Comparison of ENCODE assay signal across 11 cellular contexts in genomic region chr10:131921191-131921590, GRCh38. TPM values are rescaled to one million over a fixed set of nuclear protein-coding genes. Genes with fewer than 3 reads are reported as not detected.
DNase-seq lines count a peak whose midpoint lies in the region; ATAC-seq, FAIRE-seq and TF ChIP-seq lines count a peak whose summit lies in the region.
"Had no signal": no experiment of that assay in that cellular context is flagged by ENCODE, and none has a peak within 500 bp of the region (broad histone marks: within the 10 kb centered on the region; RNA-seq: fewer than 3 reads in every experiment).

No MANE protein-coding gene starts in this region.

- no peaks in the 10 kb centered on the region for H3K4me1 Mint-ChIP-seq in progenitor cell of endocrine pancreas (ENCODE audit: low read depth)

- TF ChIP-seq CTCF in K562 (IDR thresholded peaks at IDR 0.05 in 2 of 3, conservative IDR thresholded peaks at IDR 0.05 in 1 of 3; ENCODE audit: insufficient read depth in 2 of 3, low read depth in 1 of 3, low read length in 3 of 3), result no peak
- TF ChIP-seq CTCF in progenitor cell of endocrine pancreas (IDR thresholded peaks at IDR 0.05; ENCODE audit: unreplicated experiment), result no peak

- intact Hi-C loops in K562 (cut with micrococcal nuclease), result no loop called here

- H3K79me2 ChIP-seq in K562 (ENCODE audit: control insufficient read depth, insufficient read depth, low read length), result peaks cover 83% of the 10 kb centered on the region

- POLR2A ChIA-PET in K562 (lab: Yijun Ruan, JAX), result interaction anchor here (0.7 to 1.1 kb wide), 4 partner anchors 9 to 1098 kb away, joined by 3 to 4 read pairs (median 3); no protein-coding TSS in a partner anchor

- H2AFZ ChIP-seq in K562 (ENCODE audit: low read depth, low read length), result no peak overlapping the region

- peaks cover 2% of the 10 kb centered on the region; the same call in 1 of the 2 replicates for H3K9me3 ChIP-seq in K562 (replicated peaks; ENCODE audit: control insufficient read depth, insufficient read depth, low read depth, low read length)

- H3K4me3 ChIP-seq in K562, result no peak overlapping the region
- H3K4me3 ChIP-seq: HAP-1 had no signal

- DNase-seq in K562 (ENCODE audit: extremely low read depth in 1 of 4, low spot score in 3 of 4) (peak in 1 of 4 experiments; percentile 48), progenitor cell of endocrine pancreas (ENCODE audit: low spot score, unreplicated experiment) (no peak), NCI-H2081 treated with DMSO at 0.1 percent for 48 hours (lab: John Stamatoyannopoulos, UW) (no peak)
- DNase-seq in activated CD4-positive, CD25-positive, alpha-beta regulatory T cell treated with anti-CD3 and anti-CD28 coated beads, Interleukin-2, amount 50 U/mL, for 72 hours, result no peak
- no peak for DNase-seq in central memory CD4-positive, alpha-beta T cell
- DNase-seq: foreskin melanocyte had no signal

- in situ Hi-C loops in K562 (cut with MboI), result no loop called here

- no peak for TF ChIP-seq RAD21 in K562 (CRISPR knock-in tag; conservative IDR thresholded peaks at IDR 0.05 in 1 of 2, IDR thresholded peaks at IDR 0.05 in 1 of 2)

- H4K20me1 ChIP-seq in K562 (replicated peaks; ENCODE audit: control insufficient read depth, insufficient read depth, low read length), result no peaks in the 10 kb centered on the region

- H3K27ac ChIP-seq in K562 (ENCODE audit: extremely low read depth, low read depth, low read length), result peak overlapping the region; percentile 78; the same call in 2 of the 3 replicates
- H3K27ac ChIP-seq: KMS-11 had no signal

- no peaks in the 10 kb centered on the region for H3K27me3 Mint-ChIP-seq in progenitor cell of endocrine pancreas

- H3K9me1 ChIP-seq in K562 (ENCODE audit: control insufficient read depth, insufficient read depth, low read length), result peaks cover 7% of the 10 kb centered on the region

- H3K9me3 Mint-ChIP-seq in progenitor cell of endocrine pancreas (ENCODE audit: low read depth), result peaks cover 6% of the 10 kb centered on the region

- CTCF ChIA-PET in K562 (lab: Yijun Ruan, JAX; ENCODE audit: low intra/inter-chr PET ratio), result interaction anchor here (0.5 kb wide), 1 partner anchor 23 kb away, joined by 3 read pairs; no protein-coding TSS in a partner anchor

- peak overlapping the region; percentile 38; the same call in 1 of the 2 replicates for H3K4me2 ChIP-seq in K562 (ENCODE audit: insufficient read depth, low read length)
- H3K4me2 ChIP-seq: KMS-11 had no signal

- FAIRE-seq in K562 (lab: Jason Lieb, UNC), result no peak
- FAIRE-seq: G401.6 had no signal

- H3K36me3 Mint-ChIP-seq in progenitor cell of endocrine pancreas (ENCODE audit: insufficient read depth), result peaks cover 11% of the 10 kb centered on the region

- WGBS in K562 (ENCODE audit: insufficient coverage, low coverage, missing lambda C conversion rate), result 40% methylated on average over 8 of the region's 8 CpGs

- peaks cover 7 to 42% of the 10 kb centered on the region in 2 experiments for H3K4me1 ChIP-seq in K562 (replicated peaks in 1 of 2; ENCODE audit: control insufficient read depth in 2 of 2, insufficient read depth in 2 of 2, low read length in 2 of 2)

- TF ChIP-seq EP300 in K562 (IDR thresholded peaks at IDR 0.05; ENCODE audit: low read length), result no peak

- no TSS peak for BruUV-seq in K562 (replicated peaks; lab: Mats Ljungman, UMichigan)

- ATAC-seq in GM18907 (IDR thresholded peaks at IDR 0.05; ENCODE audit: unreplicated experiment), result peak; percentile 57
- peak; percentile 89 for ATAC-seq in HG02588 (IDR thresholded peaks at IDR 0.05; ENCODE audit: unreplicated experiment)
- peak; percentile 81 for ATAC-seq in K562

- TF ChIP-seq POLR2A in K562 (conservative IDR thresholded peaks at IDR 0.05), result no peak

- peak overlapping the region in 1 of 2 experiments; percentile 25; a peak in 2 of 4 replicates for H3K9ac ChIP-seq in K562 (ENCODE audit: insufficient read depth in 1 of 2, low read depth in 2 of 2, low read length in 2 of 2)
- H3K9ac ChIP-seq: KMS-11 had no signal

- H3K27me3 ChIP-seq in K562 (ENCODE audit: control insufficient read depth in 2 of 2, insufficient read depth in 2 of 2, low read length in 2 of 2), result no peaks in the 10 kb centered on the region

- peak overlapping the region; percentile 1 for H3K27ac Mint-ChIP-seq in progenitor cell of endocrine pancreas

- H3K36me3 ChIP-seq in K562 (ENCODE audit: control insufficient read depth, insufficient read depth, low read length), result peaks cover 21% of the 10 kb centered on the region; the same call in 2 of the 3 replicates
- H3K36me3 ChIP-seq: HAP-1 had no signal

- no peak overlapping the region for H3K4me3 Mint-ChIP-seq in progenitor cell of endocrine pancreas (ENCODE audit: low read depth)

TF ChIP-seq in K562, 482 proteins besides CTCF, POLR2A, EP300 and RAD21 (continues in another document):
- TF ChIP-seq E2F4 (CRISPR knock-in tag; IDR thresholded peaks at IDR 0.05; ENCODE audit: low read depth) (no peak), HLTF (IDR thresholded peaks at IDR 0.05) (no peak), ZNF263 (CRISPR knock-in tag; IDR thresholded peaks at IDR 0.05; ENCODE audit: borderline replicate concordance) (peak; percentile 22; the same call in 1 of the 2 replicates), ZSCAN29 (IDR thresholded peaks at IDR 0.05) (no peak), MED1 (CRISPR knock-in tag; IDR thresholded peaks at IDR 0.05; ENCODE audit: borderline replicate concordance) (no peak), SREBF1 (IDR thresholded peaks at IDR 0.05; ENCODE audit: borderline replicate concordance, low read depth, low read length) (no peak), XRCC4 (IDR thresholded peaks at IDR 0.05; ENCODE audit: extremely low read depth, insufficient read depth, insufficient read length) (no peak), NONO (IDR thresholded peaks at IDR 0.05; ENCODE audit: low read depth in 2 of 2, low read length in 1 of 2) (no peak), SAFB (IDR thresholded peaks at IDR 0.05; ENCODE audit: borderline replicate concordance, low read depth, low read length) (no peak), HDAC8 (tag; IDR thresholded peaks at IDR 0.05) (no peak), ZNF174 (CRISPR knock-in tag; IDR thresholded peaks at IDR 0.05) (no peak), TAF1 (IDR thresholded peaks at IDR 0.05; ENCODE audit: control insufficient read depth, extremely low read depth, insufficient read depth, low read length, severe bottlenecking) (no peak), AFF1 (IDR thresholded peaks at IDR 0.05; ENCODE audit: low read depth in 1 of 2, partially characterized antibody in 2 of 2) (peak in 1 of 2 experiments; percentile 19)

RNA-seq across cellular contexts. Expression of gene PPP2R2D, which starts 20.4 kb away (rescaled TPM):
- 76.3 and 99.7 TPM in 2 replicates for total RNA-seq in K562 (2011; cell fraction: chromatin; rRNA removed; ENCODE audit: low replicate concordance)
- total RNA-seq in K562 (2011; cell fraction: nucleolus; rRNA removed), result 34.7 and 41.2 TPM in 2 replicates
- 42.2 and 48.0 TPM in 2 replicates for total RNA-seq in K562 (2011; cell fraction: nucleoplasm; rRNA removed)
- total RNA-seq in K562 (2014; rRNA removed), result 26.8 and 28.0 TPM in 2 replicates
- total RNA-seq in K562 (2014; rRNA removed; fragmentation: Illumina TruSeq; extraction: Trizol), result 22.2 and 23.9 TPM in 2 replicates
- total RNA-seq in K562 (2015; rRNA removed; fragmentation: Illumina TruSeq; extraction: Trizol), result 32.0 and 32.5 TPM in 2 replicates
- 29.9 and 31.3 TPM in 2 replicates for total RNA-seq in K562 (2021)
- 31.2 and 37.0 TPM in 2 replicates for polyA plus RNA-seq in K562 (2011; rRNA removed)
- 30.3 TPM in 2 replicates for polyA plus RNA-seq in K562 (2011; cell fraction: cytosol; rRNA removed)
- polyA plus RNA-seq in K562 (2011; cell fraction: nucleus; rRNA removed), result 59.2 and 67.7 TPM in 2 replicates
- 25.0 and 26.8 TPM in 2 replicates for polyA plus RNA-seq in K562 (2012)
- 23.6 and 26.8 TPM in 2 replicates for polyA plus RNA-seq in K562 (2014; fragmentation: Illumina TruSeq; extraction: Trizol)
- 1 to 10 TPM; 1.9 to 5.1 TPM for polyA plus RNA-seq in K562 (2014; fragmentation: Nextera tagmentation; extraction: Ambion mirVana)
- polyA plus RNA-seq in K562 (2014; rRNA removed), result 35.1 and 35.6 TPM in 2 replicates
- 35.7 and 36.8 TPM in 2 replicates for polyA minus RNA-seq in K562 (2011; rRNA and poly(A)+ RNA removed)
- 19.0 and 19.1 TPM in 2 replicates for polyA minus RNA-seq in K562 (2011; cell fraction: cytosol; rRNA and poly(A)+ RNA removed)
- 24.1 and 29.9 TPM in 2 replicates for polyA minus RNA-seq in K562 (2011; cell fraction: nucleus; rRNA and poly(A)+ RNA removed)
- 41.1 and 43.6 TPM in 2 replicates for total RNA-seq in progenitor cell of endocrine pancreas
